34 cellular contexts compared by ENCODE assay signal in genomic region chr18:79713341-79713740, GRCh38.
"Had no signal": no experiment of that assay in that cellular context is flagged by ENCODE, and none has a peak within 500 bp of the region (broad histone marks: within the 10 kb centered on the region; RNA-seq: fewer than 3 reads in every experiment).

No MANE protein-coding gene starts in this region.

- DNase-seq: activated B cell treated with CpG ODN at 0.5 μM for 24 hours; activated CD4-positive, alpha-beta memory T cell treated with anti-CD3 and anti-CD28 coated beads, Interleukin-2, amount 10 ng/mL, durations not matched to agents 7 days and 5 days; activated CD4-positive, alpha-beta T cell treated with anti-CD3 and anti-CD28 coated beads for 48 hours; activated CD4-positive, alpha-beta T cell treated with anti-CD3 and anti-CD28 coated beads, Interleukin-2, amount 10 ng/mL, durations not matched to agents 7 days and 5 days; activated CD4-positive, alpha-beta T cell treated with anti-CD3 and anti-CD28 coated beads, Interleukin-2, amount 50 U/mL, for 48 hours; activated CD4-positive, CD25-positive, alpha-beta regulatory T cell treated with anti-CD3 and anti-CD28 coated beads, Interleukin-2, amount 50 U/mL, for 72 hours; activated CD8-positive, alpha-beta memory T cell treated with anti-CD3 and anti-CD28 coated beads for 24 hours; activated CD8-positive, alpha-beta memory T cell treated with anti-CD3 and anti-CD28 coated beads, Interleukin-2, amount 10 ng/mL, durations not matched to agents 7 days and 5 days; activated CD8-positive, alpha-beta memory T cell treated with anti-CD3 and anti-CD28 coated beads, Interleukin-2, amount 50 U/mL, for 48 hours; activated CD8-positive, alpha-beta T cell treated with anti-CD3 and anti-CD28 coated beads, Interleukin-2, amount 10 ng/mL, durations not matched to agents 7 days and 5 days; activated effector memory CD4-positive, alpha-beta T cell treated with Interleukin-2 at 50 U/mL for 16 hours; activated gamma-delta T cell; activated naive CD4-positive, alpha-beta T cell treated with anti-CD3 and anti-CD28 coated beads, Interleukin-2, amount 10 ng/mL, durations not matched to agents 7 days and 5 days; activated naive CD8-positive, alpha-beta T cell treated with anti-CD3 and anti-CD28 coated beads, Interleukin-2, amount 10 ng/mL, durations not matched to agents 7 days and 5 days; activated T-cell treated with anti-CD3 and anti-CD28 coated beads, Interleukin-2, amount 50 U/mL, for 24 hours; activated T-cell treated with anti-CD3 and anti-CD28 coated beads, Interleukin-2, amount 50 U/mL, for 48 hours; adrenal gland; amniotic stem cell; aorta; body of pancreas; brain microvascular endothelial cell; central memory CD4-positive, alpha-beta T cell; T-helper 1 cell; T-helper 2 cell; T-helper 9 cell had no signal

- H3K27me3 Mint-ChIP-seq: activated B cell treated with CpG ODN at 0.5 μM for 24 hours; activated CD4-positive, alpha-beta memory T cell treated with anti-CD3 and anti-CD28 coated beads, Interleukin-2, amount 10 ng/mL, durations not matched to agents 7 days and 5 days; activated CD4-positive, alpha-beta T cell treated with anti-CD3 and anti-CD28 coated beads, Interleukin-2, amount 10 ng/mL, durations not matched to agents 7 days and 5 days; activated CD8-positive, alpha-beta memory T cell treated with anti-CD3 and anti-CD28 coated beads, Interleukin-2, amount 10 ng/mL, durations not matched to agents 7 days and 5 days; activated naive CD4-positive, alpha-beta T cell treated with anti-CD3 and anti-CD28 coated beads, Interleukin-2, amount 10 ng/mL, durations not matched to agents 7 days and 5 days; activated naive CD4-positive, alpha-beta T cell treated with anti-CD3 and anti-CD28 coated beads, Interleukin-2, amount 50 U/mL, for 24 hours; activated naive CD8-positive, alpha-beta T cell; activated naive CD8-positive, alpha-beta T cell treated with anti-CD3 and anti-CD28 coated beads, Interleukin-2, amount 10 ng/mL, durations not matched to agents 7 days and 5 days; activated T-cell treated with anti-CD3 and anti-CD28 coated beads, Interleukin-2, amount 50 U/mL, for 24 hours had no signal

- H3K9me3 ChIP-seq: adrenal gland, body of pancreas, breast epithelium had no signal

- H3K27me3 ChIP-seq: adrenal gland, body of pancreas, brain microvascular endothelial cell, breast epithelium had no signal

- ATAC-seq: activated CD8-positive, alpha-beta memory T cell treated with anti-CD3 and anti-CD28 coated beads, Interleukin-2, amount 10 ng/mL, durations not matched to agents 7 days and 5 days; activated CD8-positive, alpha-beta T cell treated with anti-CD3 and anti-CD28 coated beads, Interleukin-2, amount 10 ng/mL, durations not matched to agents 7 days and 5 days; body of pancreas had no signal

- H3K4me1 Mint-ChIP-seq: activated B cell treated with CpG ODN at 0.5 μM for 24 hours; activated naive CD4-positive, alpha-beta T cell treated with anti-CD3 and anti-CD28 coated beads, Interleukin-2, amount 50 U/mL, for 24 hours had no signal

- H3K27ac ChIP-seq: adrenal gland, body of pancreas, brain microvascular endothelial cell, breast epithelium, VCaP had no signal

- FAIRE-seq: astrocyte, TTC549 had no signal

- H3K9me3 Mint-ChIP-seq: activated B cell treated with CpG ODN at 0.5 μM for 24 hours; activated CD4-positive, alpha-beta T cell treated with anti-CD3 and anti-CD28 coated beads, Interleukin-2, amount 10 ng/mL, durations not matched to agents 7 days and 5 days; activated naive CD4-positive, alpha-beta T cell treated with anti-CD3 and anti-CD28 coated beads, Interleukin-2, amount 10 ng/mL, durations not matched to agents 7 days and 5 days; activated naive CD4-positive, alpha-beta T cell treated with anti-CD3 and anti-CD28 coated beads, Interleukin-2, amount 50 U/mL, for 24 hours; activated naive CD8-positive, alpha-beta T cell treated with anti-CD3 and anti-CD28 coated beads, Interleukin-2, amount 10 ng/mL, durations not matched to agents 7 days and 5 days; activated T-cell treated with anti-CD3 and anti-CD28 coated beads, Interleukin-2, amount 50 U/mL, for 24 hours; activated T-helper 2 cell treated with anti-CD3 and anti-CD28 coated beads, Interferon-gamma antibody, Interleukin-2, Interleukin-4, amounts not matched to agents 10 μg/mL and 5 μg/mL and 100 μg/mL, durations not matched to agents 14 hours and 24 hours and 36 hours; T-helper 1 cell treated with Interleukin-12 subunit alpha and Interleukin-12 subunit beta and Interleukin-4 antibody, amounts not matched to agents 30 μg/mL and 1 μg/mL, for 36 hours; T-helper 2 cell treated with Interferon-gamma antibody and Interleukin-4, amounts not matched to agents 5 μg/mL and 100 μg/mL, for 36 hours had no signal

- H3K4me3 Mint-ChIP-seq: activated B cell treated with CpG ODN at 0.5 μM for 24 hours; activated CD4-positive, alpha-beta memory T cell treated with anti-CD3 and anti-CD28 coated beads, Interleukin-2, amount 10 ng/mL, durations not matched to agents 7 days and 5 days; activated CD4-positive, alpha-beta T cell treated with anti-CD3 and anti-CD28 coated beads, Interleukin-2, amount 10 ng/mL, durations not matched to agents 7 days and 5 days; activated CD8-positive, alpha-beta memory T cell treated with anti-CD3 and anti-CD28 coated beads, Interleukin-2, amount 10 ng/mL, durations not matched to agents 7 days and 5 days; activated CD8-positive, alpha-beta T cell treated with anti-CD3 and anti-CD28 coated beads, Interleukin-2, amount 10 ng/mL, durations not matched to agents 7 days and 5 days; activated naive CD4-positive, alpha-beta T cell treated with anti-CD3 and anti-CD28 coated beads, Interleukin-2, amount 10 ng/mL, durations not matched to agents 7 days and 5 days; activated naive CD4-positive, alpha-beta T cell treated with anti-CD3 and anti-CD28 coated beads, Interleukin-2, amount 50 U/mL, for 24 hours; activated naive CD8-positive, alpha-beta T cell; activated naive CD8-positive, alpha-beta T cell treated with anti-CD3 and anti-CD28 coated beads, Interleukin-2, amount 10 ng/mL, durations not matched to agents 7 days and 5 days; activated T-cell treated with anti-CD3 and anti-CD28 coated beads, Interleukin-2, amount 50 U/mL, for 24 hours; T-helper 1 cell treated with Interleukin-12 subunit alpha and Interleukin-12 subunit beta and Interleukin-4 antibody, amounts not matched to agents 30 μg/mL and 1 μg/mL, for 36 hours; T-helper 2 cell treated with Interferon-gamma antibody and Interleukin-4, amounts not matched to agents 5 μg/mL and 100 μg/mL, for 36 hours had no signal

- H3K27ac Mint-ChIP-seq: activated B cell treated with CpG ODN at 0.5 μM for 24 hours; activated CD4-positive, alpha-beta memory T cell treated with anti-CD3 and anti-CD28 coated beads, Interleukin-2, amount 10 ng/mL, durations not matched to agents 7 days and 5 days; activated CD4-positive, alpha-beta T cell treated with anti-CD3 and anti-CD28 coated beads, Interleukin-2, amount 10 ng/mL, durations not matched to agents 7 days and 5 days; activated CD8-positive, alpha-beta memory T cell treated with anti-CD3 and anti-CD28 coated beads, Interleukin-2, amount 10 ng/mL, durations not matched to agents 7 days and 5 days; activated CD8-positive, alpha-beta T cell treated with anti-CD3 and anti-CD28 coated beads, Interleukin-2, amount 10 ng/mL, durations not matched to agents 7 days and 5 days; activated naive CD4-positive, alpha-beta T cell treated with anti-CD3 and anti-CD28 coated beads, Interleukin-2, amount 10 ng/mL, durations not matched to agents 7 days and 5 days; activated naive CD4-positive, alpha-beta T cell treated with anti-CD3 and anti-CD28 coated beads, Interleukin-2, amount 50 U/mL, for 24 hours; activated naive CD8-positive, alpha-beta T cell; activated naive CD8-positive, alpha-beta T cell treated with anti-CD3 and anti-CD28 coated beads, Interleukin-2, amount 10 ng/mL, durations not matched to agents 7 days and 5 days; activated T-cell treated with anti-CD3 and anti-CD28 coated beads, Interleukin-2, amount 50 U/mL, for 24 hours; activated T-helper 2 cell treated with anti-CD3 and anti-CD28 coated beads, Interferon-gamma antibody, Interleukin-2, Interleukin-4, amounts not matched to agents 10 μg/mL and 5 μg/mL and 100 μg/mL, durations not matched to agents 14 hours and 24 hours and 36 hours; T-helper 1 cell treated with Interleukin-12 subunit alpha and Interleukin-12 subunit beta and Interleukin-4 antibody, amounts not matched to agents 30 μg/mL and 1 μg/mL, for 36 hours; T-helper 2 cell treated with Interferon-gamma antibody and Interleukin-4, amounts not matched to agents 5 μg/mL and 100 μg/mL, for 36 hours had no signal
